1 cellular context compared by ENCODE assay signal in the genomic region with DNA sequence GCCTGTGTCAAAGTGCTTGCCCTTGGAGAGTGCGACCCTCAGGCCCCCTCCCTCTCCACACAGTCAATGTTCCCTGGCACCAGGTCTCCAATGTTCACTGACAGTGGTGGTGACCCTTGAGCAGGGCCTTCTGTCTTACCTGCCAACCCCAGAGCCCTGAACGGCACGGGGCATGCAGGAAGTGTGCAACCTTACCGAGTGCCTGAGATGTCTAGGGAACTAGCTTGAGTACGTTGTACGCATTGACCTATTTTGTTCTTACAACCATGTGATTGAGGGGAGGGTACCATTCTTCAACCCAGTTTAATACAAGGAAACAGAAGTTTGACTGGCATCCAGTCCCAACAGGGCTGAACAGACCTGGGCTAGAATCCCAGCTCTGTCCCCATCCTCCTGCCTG.
TF ChIP-seq lines count a peak whose summit lies in the region.

No MANE protein-coding gene starts in this region.

TF ChIP-seq in H1, 55 proteins besides CTCF, POLR2A, EP300 and RAD21:
- TF ChIP-seq FOSL1 (IDR thresholded peaks at IDR 0.05; ENCODE audit: insufficient read depth, low read depth, low read length) (no peak), CREB1 (IDR thresholded peaks at IDR 0.05) (no peak)
TF ChIP-seq in H1: peak in this region for 0.
